In the genomic region with DNA sequence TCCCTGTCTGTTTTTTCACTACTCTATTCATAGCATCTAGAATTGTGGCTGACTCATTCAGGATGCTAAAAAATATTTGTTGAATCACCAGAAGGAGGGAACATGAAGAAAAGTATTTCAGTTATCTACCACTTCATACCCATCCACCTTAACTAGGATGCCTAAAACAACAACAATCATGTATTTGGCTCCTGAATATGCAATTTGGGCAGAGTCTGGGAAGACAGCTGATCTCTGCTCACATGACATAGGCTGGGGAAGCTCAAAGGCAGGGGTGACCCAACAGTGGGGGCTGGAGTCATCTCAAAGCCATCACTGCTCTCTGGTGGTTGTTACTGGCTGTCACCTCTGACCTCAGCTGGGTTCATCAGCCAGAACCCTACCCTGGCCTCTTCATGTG, we compare ENCODE assay signal across 1 cellular context.
A peak's percentile ranks its signal among the peaks of the same experiment; 100 is the strongest.
TF ChIP-seq lines count a peak whose summit lies in the region.

No MANE protein-coding gene starts in this region.

TF ChIP-seq in H1, 55 proteins besides CTCF, POLR2A, EP300 and RAD21:
- no peak for TF ChIP-seq PHF8 (conservative IDR thresholded peaks at IDR 0.05; ENCODE audit: low read depth, low read length)
- TF ChIP-seq, protein P1, sequence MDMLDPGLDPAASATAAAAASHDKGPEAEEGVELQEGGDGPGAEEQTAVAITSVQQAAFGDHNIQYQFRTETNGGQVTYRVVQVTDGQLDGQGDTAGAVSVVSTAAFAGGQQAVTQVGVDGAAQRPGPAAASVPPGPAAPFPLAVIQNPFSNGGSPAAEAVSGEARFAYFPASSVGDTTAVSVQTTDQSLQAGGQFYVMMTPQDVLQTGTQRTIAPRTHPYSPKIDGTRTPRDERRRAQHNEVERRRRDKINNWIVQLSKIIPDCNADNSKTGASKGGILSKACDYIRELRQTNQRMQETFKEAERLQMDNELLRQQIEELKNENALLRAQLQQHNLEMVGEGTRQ (IDR thresholded peaks at IDR 0.05; ENCODE audit: low read length), result peak; percentile 35; the same call in 1 of the 2 replicates
